Comparison of ENCODE assay signal across 8 cellular contexts in genomic region chr20:21048841-21049273, GRCh38. TPM values are rescaled to one million over a fixed set of nuclear protein-coding genes. Genes with fewer than 3 reads are reported as not detected.
A peak's percentile ranks its signal among the peaks of the same experiment; 100 is the strongest.
DNase-seq lines count a peak whose midpoint lies in the region; ATAC-seq and FAIRE-seq lines count a peak whose summit lies in the region.

No MANE protein-coding gene starts in this region.

- FAIRE-seq in frontal cortex (lab: Jason Lieb, UNC) = no peak

- ATAC-seq in GM18502 (IDR thresholded peaks at IDR 0.05; ENCODE audit: poor library complexity, unreplicated experiment) (peak; percentile 54), HG03571 (IDR thresholded peaks at IDR 0.05; ENCODE audit: unreplicated experiment) (no peak)

- DNase-seq in AG08396 (ENCODE audit: low spot score) (peak; percentile 31), NCI-H345 (lab: John Stamatoyannopoulos, UW) (peak; percentile 18), activated T-cell treated with anti-CD3 and anti-CD28 coated beads for 24 hours (ENCODE audit: low read depth) (peak; percentile 31), globus pallidus (ENCODE audit: low spot score) (peak; percentile 13), frontal cortex (ENCODE audit: low spot score in 2 of 2) (no peak)
- peak; percentile 36 to 64 for DNase-seq in stimulated activated CD4-positive, alpha-beta T cell treated with anti-CD3 and anti-CD28 coated beads, Interleukin-4, amount 100 ng/mL, for 48 hours (ENCODE audit: low read depth in 2 of 2)

RNA-seq across cellular contexts. Expression of gene LINC00237, which starts 57.3 kb away (rescaled TPM):
- 0.82 TPM for total RNA-seq in frontal cortex

Comparison
In these comparisons a context has a peak if more than half of its experiments do, and no peak if none do; other contexts are left out.
1. DNase-seq: peak in AG08396 (single experiment), NCI-H345 (single experiment), activated T-cell treated with anti-CD3 and anti-CD28 coated beads for 24 hours (single experiment), globus pallidus (single experiment) and stimulated activated CD4-positive, alpha-beta T cell treated with anti-CD3 and anti-CD28 coated beads, Interleukin-4, amount 100 ng/mL, for 48 hours (2 of 2); none in frontal cortex (0 of 2).